Comparison of ENCODE assay signal across 17 cellular contexts in genomic region chr11:76190376-76190775, GRCh38. TPM values are rescaled to one million over a fixed set of nuclear protein-coding genes. Genes with fewer than 3 reads are reported as not detected.
"Had no signal": no experiment of that assay in that cellular context is flagged by ENCODE, and none has a peak within 500 bp of the region (broad histone marks: within the 10 kb centered on the region; RNA-seq: fewer than 3 reads in every experiment).

No MANE protein-coding gene starts in this region.

- H3K27me3 ChIP-seq: heart right ventricle, tibial nerve had no signal

- H3K27ac ChIP-seq: heart right ventricle, tibial nerve had no signal

- H3K9me3 ChIP-seq: heart right ventricle, tibial nerve had no signal

- ATAC-seq: activated CD4-positive, alpha-beta T cell treated with anti-CD3 and anti-CD28 coated beads for 36 hours; left cardiac atrium had no signal

- DNase-seq: activated CD4-positive, alpha-beta memory T cell treated with anti-CD3 and anti-CD28 coated beads, Interleukin-2, amount 10 ng/mL, durations not matched to agents 7 days and 5 days; activated CD4-positive, alpha-beta T cell treated with anti-CD3 and anti-CD28 coated beads for 36 hours; activated effector memory CD4-positive, alpha-beta T cell treated with anti-CD3 and anti-CD28 coated beads, Interleukin-2, amount 50 U/mL, for 16 hours; activated T-cell treated with anti-CD3 and anti-CD28 coated beads, Interleukin-2, amount 50 U/mL, for 48 hours; amniotic stem cell; cortex of kidney; effector CD4-positive, alpha-beta T cell; heart right ventricle; left cardiac atrium; naive B cell; retina; stimulated activated CD4-positive, alpha-beta T cell treated with anti-CD3 and anti-CD28 coated beads, Interleukin-4, amount 100 ng/mL, for 24 hours; stimulated activated naive CD4-positive, alpha-beta T cell treated with Interleukin-2 at 50 U/mL for 16 hours; substantia nigra; T-helper 2 cell had no signal

- H3K4me3 ChIP-seq: heart right ventricle, tibial nerve had no signal

RNA-seq across cellular contexts. Expression of gene WNT11, which starts 15.9 kb away (rescaled TPM):
- total RNA-seq: activated CD4-positive, alpha-beta T cell treated with anti-CD3 and anti-CD28 coated beads for 36 hours; endothelial cell of umbilical vein had no signal
- polyA plus RNA-seq: endothelial cell of umbilical vein had no signal
